In genomic region chr5:179732412-179732917, GRCh38 we compare ENCODE assay signal across 1 cellular context.
A peak's percentile ranks its signal among the peaks of the same experiment; 100 is the strongest.
TF ChIP-seq lines count a peak whose summit lies in the region.

A gene with protein sequence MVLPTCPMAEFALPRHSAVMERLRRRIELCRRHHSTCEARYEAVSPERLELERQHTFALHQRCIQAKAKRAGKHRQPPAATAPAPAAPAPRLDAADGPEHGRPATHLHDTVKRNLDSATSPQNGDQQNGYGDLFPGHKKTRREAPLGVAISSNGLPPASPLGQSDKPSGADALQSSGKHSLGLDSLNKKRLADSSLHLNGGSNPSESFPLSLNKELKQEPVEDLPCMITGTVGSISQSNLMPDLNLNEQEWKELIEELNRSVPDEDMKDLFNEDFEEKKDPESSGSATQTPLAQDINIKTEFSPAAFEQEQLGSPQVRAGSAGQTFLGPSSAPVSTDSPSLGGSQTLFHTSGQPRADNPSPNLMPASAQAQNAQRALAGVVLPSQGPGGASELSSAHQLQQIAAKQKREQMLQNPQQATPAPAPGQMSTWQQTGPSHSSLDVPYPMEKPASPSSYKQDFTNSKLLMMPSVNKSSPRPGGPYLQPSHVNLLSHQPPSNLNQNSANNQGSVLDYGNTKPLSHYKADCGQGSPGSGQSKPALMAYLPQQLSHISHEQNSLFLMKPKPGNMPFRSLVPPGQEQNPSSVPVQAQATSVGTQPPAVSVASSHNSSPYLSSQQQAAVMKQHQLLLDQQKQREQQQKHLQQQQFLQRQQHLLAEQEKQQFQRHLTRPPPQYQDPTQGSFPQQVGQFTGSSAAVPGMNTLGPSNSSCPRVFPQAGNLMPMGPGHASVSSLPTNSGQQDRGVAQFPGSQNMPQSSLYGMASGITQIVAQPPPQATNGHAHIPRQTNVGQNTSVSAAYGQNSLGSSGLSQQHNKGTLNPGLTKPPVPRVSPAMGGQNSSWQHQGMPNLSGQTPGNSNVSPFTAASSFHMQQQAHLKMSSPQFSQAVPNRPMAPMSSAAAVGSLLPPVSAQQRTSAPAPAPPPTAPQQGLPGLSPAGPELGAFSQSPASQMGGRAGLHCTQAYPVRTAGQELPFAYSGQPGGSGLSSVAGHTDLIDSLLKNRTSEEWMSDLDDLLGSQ (plus strand): TSS chr5:179732822. CDS start chr5:179733113, 291 bp downstream.

TF ChIP-seq in K562, 482 proteins besides CTCF, POLR2A, EP300 and RAD21 (continued from another document and continues in another):
- TF ChIP-seq, protein P1, sequence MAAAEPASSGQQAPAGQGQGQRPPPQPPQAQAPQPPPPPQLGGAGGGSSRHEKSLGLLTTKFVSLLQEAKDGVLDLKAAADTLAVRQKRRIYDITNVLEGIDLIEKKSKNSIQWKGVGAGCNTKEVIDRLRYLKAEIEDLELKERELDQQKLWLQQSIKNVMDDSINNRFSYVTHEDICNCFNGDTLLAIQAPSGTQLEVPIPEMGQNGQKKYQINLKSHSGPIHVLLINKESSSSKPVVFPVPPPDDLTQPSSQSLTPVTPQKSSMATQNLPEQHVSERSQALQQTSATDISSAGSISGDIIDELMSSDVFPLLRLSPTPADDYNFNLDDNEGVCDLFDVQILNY (CRISPR knock-in tag; IDR thresholded peaks at IDR 0.05): no peak
- TF ChIP-seq, protein P2, sequence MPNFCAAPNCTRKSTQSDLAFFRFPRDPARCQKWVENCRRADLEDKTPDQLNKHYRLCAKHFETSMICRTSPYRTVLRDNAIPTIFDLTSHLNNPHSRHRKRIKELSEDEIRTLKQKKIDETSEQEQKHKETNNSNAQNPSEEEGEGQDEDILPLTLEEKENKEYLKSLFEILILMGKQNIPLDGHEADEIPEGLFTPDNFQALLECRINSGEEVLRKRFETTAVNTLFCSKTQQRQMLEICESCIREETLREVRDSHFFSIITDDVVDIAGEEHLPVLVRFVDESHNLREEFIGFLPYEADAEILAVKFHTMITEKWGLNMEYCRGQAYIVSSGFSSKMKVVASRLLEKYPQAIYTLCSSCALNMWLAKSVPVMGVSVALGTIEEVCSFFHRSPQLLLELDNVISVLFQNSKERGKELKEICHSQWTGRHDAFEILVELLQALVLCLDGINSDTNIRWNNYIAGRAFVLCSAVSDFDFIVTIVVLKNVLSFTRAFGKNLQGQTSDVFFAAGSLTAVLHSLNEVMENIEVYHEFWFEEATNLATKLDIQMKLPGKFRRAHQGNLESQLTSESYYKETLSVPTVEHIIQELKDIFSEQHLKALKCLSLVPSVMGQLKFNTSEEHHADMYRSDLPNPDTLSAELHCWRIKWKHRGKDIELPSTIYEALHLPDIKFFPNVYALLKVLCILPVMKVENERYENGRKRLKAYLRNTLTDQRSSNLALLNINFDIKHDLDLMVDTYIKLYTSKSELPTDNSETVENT (CRISPR knock-in tag; IDR thresholded peaks at IDR 0.05): no peak
- TF ChIP-seq CREM (IDR thresholded peaks at IDR 0.05; ENCODE audit: low read depth): peak; percentile 88
- TF ChIP-seq NFRKB (IDR thresholded peaks at IDR 0.05; ENCODE audit: low read depth): peak; percentile 36; the same call in 1 of the 2 replicates
- TF ChIP-seq PRPF4 (IDR thresholded peaks at IDR 0.05; ENCODE audit: insufficient read depth, low read depth, low read length, poor library complexity, severe bottlenecking): no peak
- TF ChIP-seq HCFC1 (IDR thresholded peaks at IDR 0.05; ENCODE audit: low read depth, low read length): peak; percentile 34; the same call in 1 of the 2 replicates
- TF ChIP-seq SRSF3 (IDR thresholded peaks at IDR 0.05; ENCODE audit: insufficient read depth, low read length): no peak
- TF ChIP-seq LEF1 (IDR thresholded peaks at IDR 0.05): no peak
- TF ChIP-seq, protein P3, sequence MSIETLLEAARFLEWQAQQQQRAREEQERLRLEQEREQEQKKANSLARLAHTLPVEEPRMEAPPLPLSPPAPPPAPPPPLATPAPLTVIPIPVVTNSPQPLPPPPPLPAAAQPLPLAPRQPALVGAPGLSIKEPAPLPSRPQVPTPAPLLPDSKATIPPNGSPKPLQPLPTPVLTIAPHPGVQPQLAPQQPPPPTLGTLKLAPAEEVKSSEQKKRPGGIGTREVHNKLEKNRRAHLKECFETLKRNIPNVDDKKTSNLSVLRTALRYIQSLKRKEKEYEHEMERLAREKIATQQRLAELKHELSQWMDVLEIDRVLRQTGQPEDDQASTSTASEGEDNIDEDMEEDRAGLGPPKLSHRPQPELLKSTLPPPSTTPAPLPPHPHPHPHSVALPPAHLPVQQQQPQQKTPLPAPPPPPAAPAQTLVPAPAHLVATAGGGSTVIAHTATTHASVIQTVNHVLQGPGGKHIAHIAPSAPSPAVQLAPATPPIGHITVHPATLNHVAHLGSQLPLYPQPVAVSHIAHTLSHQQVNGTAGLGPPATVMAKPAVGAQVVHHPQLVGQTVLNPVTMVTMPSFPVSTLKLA (conservative IDR thresholded peaks at IDR 0.05): peak; percentile 69 to 82
- TF ChIP-seq CXXC5 (CRISPR knock-in tag; IDR thresholded peaks at IDR 0.05): peak; percentile 98
- TF ChIP-seq COPS2 (conservative IDR thresholded peaks at IDR 0.05): no peak
- peak; percentile 87 for TF ChIP-seq FOS (IDR thresholded peaks at IDR 0.05; ENCODE audit: extremely low read depth, insufficient read length)
- peak; percentile 78 to 96 (median 91) for TF ChIP-seq YY1 (IDR thresholded peaks at IDR 0.05; ENCODE audit: borderline replicate concordance in 1 of 3, control insufficient read depth in 1 of 3, extremely low read depth in 1 of 3, insufficient read depth in 3 of 3, insufficient read length in 1 of 3, insufficient replicate concordance in 2 of 3, low read depth in 1 of 3, low read length in 2 of 3)
- TF ChIP-seq NR1H2 (CRISPR knock-in tag; IDR thresholded peaks at IDR 0.05): no peak
- TF ChIP-seq ZFP1 (CRISPR knock-in tag; IDR thresholded peaks at IDR 0.05): no peak
- no peak for TF ChIP-seq HDAC3 (IDR thresholded peaks at IDR 0.05; ENCODE audit: borderline replicate concordance, partially characterized antibody)
- TF ChIP-seq KDM5B (IDR thresholded peaks at IDR 0.05; ENCODE audit: insufficient replicate concordance, low read depth, low read length): peak; percentile 36
- TF ChIP-seq FOSL1 (tag; conservative IDR thresholded peaks at IDR 0.05): no peak
- TF ChIP-seq, protein P4, sequence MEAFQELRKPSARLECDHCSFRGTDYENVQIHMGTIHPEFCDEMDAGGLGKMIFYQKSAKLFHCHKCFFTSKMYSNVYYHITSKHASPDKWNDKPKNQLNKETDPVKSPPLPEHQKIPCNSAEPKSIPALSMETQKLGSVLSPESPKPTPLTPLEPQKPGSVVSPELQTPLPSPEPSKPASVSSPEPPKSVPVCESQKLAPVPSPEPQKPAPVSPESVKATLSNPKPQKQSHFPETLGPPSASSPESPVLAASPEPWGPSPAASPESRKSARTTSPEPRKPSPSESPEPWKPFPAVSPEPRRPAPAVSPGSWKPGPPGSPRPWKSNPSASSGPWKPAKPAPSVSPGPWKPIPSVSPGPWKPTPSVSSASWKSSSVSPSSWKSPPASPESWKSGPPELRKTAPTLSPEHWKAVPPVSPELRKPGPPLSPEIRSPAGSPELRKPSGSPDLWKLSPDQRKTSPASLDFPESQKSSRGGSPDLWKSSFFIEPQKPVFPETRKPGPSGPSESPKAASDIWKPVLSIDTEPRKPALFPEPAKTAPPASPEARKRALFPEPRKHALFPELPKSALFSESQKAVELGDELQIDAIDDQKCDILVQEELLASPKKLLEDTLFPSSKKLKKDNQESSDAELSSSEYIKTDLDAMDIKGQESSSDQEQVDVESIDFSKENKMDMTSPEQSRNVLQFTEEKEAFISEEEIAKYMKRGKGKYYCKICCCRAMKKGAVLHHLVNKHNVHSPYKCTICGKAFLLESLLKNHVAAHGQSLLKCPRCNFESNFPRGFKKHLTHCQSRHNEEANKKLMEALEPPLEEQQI (IDR thresholded peaks at IDR 0.05): no peak
- TF ChIP-seq ZNF311 (CRISPR knock-in tag; IDR thresholded peaks at IDR 0.05): no peak
- TF ChIP-seq ZNF436 (CRISPR knock-in tag; IDR thresholded peaks at IDR 0.05): no peak
- TF ChIP-seq SNRNP70 (optimal IDR thresholded peaks at IDR 0.05; ENCODE audit: low read depth, low read length): no peak
- TF ChIP-seq CHD2 (IDR thresholded peaks at IDR 0.05; ENCODE audit: low read depth, low read length): peak; percentile 72
- no peak for TF ChIP-seq ZBED1 (IDR thresholded peaks at IDR 0.05)
- TF ChIP-seq HMGN3 (IDR thresholded peaks at IDR 0.05; ENCODE audit: borderline replicate concordance, extremely low read depth, insufficient read length, low read depth, low read length): peak; percentile 87
- no peak for TF ChIP-seq CBFA2T3 (IDR thresholded peaks at IDR 0.05)
- TF ChIP-seq NFXL1 (CRISPR knock-in tag; IDR thresholded peaks at IDR 0.05): no peak
- no peak for TF ChIP-seq SIRT6 (IDR thresholded peaks at IDR 0.05; ENCODE audit: low read depth, low read length)
- TF ChIP-seq KLF1 (tag; IDR thresholded peaks at IDR 0.05): no peak
- TF ChIP-seq DIDO1 (tag; IDR thresholded peaks at IDR 0.05; ENCODE audit: low read depth): no peak
- TF ChIP-seq POLR2AphosphoS2 (IDR thresholded peaks at IDR 0.05; ENCODE audit: low read length): peak; percentile 57; the same call in 1 of the 2 replicates
- no peak for TF ChIP-seq CC2D1A (IDR thresholded peaks at IDR 0.05)
- TF ChIP-seq ZNF232 (CRISPR knock-in tag; IDR thresholded peaks at IDR 0.05): no peak
- no peak for TF ChIP-seq KAT8 (IDR thresholded peaks at IDR 0.05; ENCODE audit: low read depth)
- no peak for TF ChIP-seq HEY1 (CRISPR knock-in tag; IDR thresholded peaks at IDR 0.05; ENCODE audit: borderline replicate concordance)
- no peak for TF ChIP-seq MCM3 (IDR thresholded peaks at IDR 0.05)
- TF ChIP-seq, protein P5, sequence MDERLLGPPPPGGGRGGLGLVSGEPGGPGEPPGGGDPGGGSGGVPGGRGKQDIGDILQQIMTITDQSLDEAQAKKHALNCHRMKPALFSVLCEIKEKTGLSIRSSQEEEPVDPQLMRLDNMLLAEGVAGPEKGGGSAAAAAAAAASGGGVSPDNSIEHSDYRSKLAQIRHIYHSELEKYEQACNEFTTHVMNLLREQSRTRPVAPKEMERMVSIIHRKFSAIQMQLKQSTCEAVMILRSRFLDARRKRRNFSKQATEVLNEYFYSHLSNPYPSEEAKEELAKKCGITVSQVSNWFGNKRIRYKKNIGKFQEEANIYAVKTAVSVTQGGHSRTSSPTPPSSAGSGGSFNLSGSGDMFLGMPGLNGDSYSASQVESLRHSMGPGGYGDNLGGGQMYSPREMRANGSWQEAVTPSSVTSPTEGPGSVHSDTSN (CRISPR knock-in tag; IDR thresholded peaks at IDR 0.05; ENCODE audit: low read depth): peak; percentile 80
- TF ChIP-seq, protein P5 (tag; conservative IDR thresholded peaks at IDR 0.05; ENCODE audit: low read depth): peak; percentile 99
- no peak for TF ChIP-seq ZNF124 (CRISPR knock-in tag; IDR thresholded peaks at IDR 0.05)
- no peak for TF ChIP-seq ZNF143 (CRISPR knock-in tag; IDR thresholded peaks at IDR 0.05)
- no peak for TF ChIP-seq BMI1 (IDR thresholded peaks at IDR 0.05; ENCODE audit: low read length)
- no peak for TF ChIP-seq MTA1 (IDR thresholded peaks at IDR 0.05; ENCODE audit: borderline replicate concordance)
- peak; percentile 88 for TF ChIP-seq POLR2AphosphoS5 (IDR thresholded peaks at IDR 0.05; ENCODE audit: control insufficient read depth, insufficient read depth, low read depth, low read length)
- no peak for TF ChIP-seq SMARCA4 (IDR thresholded peaks at IDR 0.05)
- TF ChIP-seq TCF7L2 (IDR thresholded peaks at IDR 0.05; ENCODE audit: low read depth, low read length): 0 out of 2 replicates have a peak, but pooled peaks have one; percentile 26
- peak; percentile 46; the same call in 1 of the 2 replicates for TF ChIP-seq ETV1 (tag; conservative IDR thresholded peaks at IDR 0.05; ENCODE audit: low read depth)
- TF ChIP-seq JUND (IDR thresholded peaks at IDR 0.05; ENCODE audit: borderline replicate concordance, low read depth, low read length): peak; percentile 39; the same call in 1 of the 2 replicates
- no peak for TF ChIP-seq JUND (tag; IDR thresholded peaks at IDR 0.05; ENCODE audit: borderline replicate concordance, low read depth, low read length)
- 0 out of 2 replicates have a peak, but pooled peaks have one; percentile 0 for TF ChIP-seq ZNF384 (IDR thresholded peaks at IDR 0.05; ENCODE audit: low read depth, low read length)
- no peak for TF ChIP-seq MTF1 (CRISPR knock-in tag; IDR thresholded peaks at IDR 0.05; ENCODE audit: borderline replicate concordance)
- TF ChIP-seq SOX6 (IDR thresholded peaks at IDR 0.05): peak; percentile 44; the same call in 1 of the 2 replicates
- peak; percentile 24; the same call in 1 of the 2 replicates for TF ChIP-seq BHLHE40 (IDR thresholded peaks at IDR 0.05; ENCODE audit: low read length)
- TF ChIP-seq, protein P6, sequence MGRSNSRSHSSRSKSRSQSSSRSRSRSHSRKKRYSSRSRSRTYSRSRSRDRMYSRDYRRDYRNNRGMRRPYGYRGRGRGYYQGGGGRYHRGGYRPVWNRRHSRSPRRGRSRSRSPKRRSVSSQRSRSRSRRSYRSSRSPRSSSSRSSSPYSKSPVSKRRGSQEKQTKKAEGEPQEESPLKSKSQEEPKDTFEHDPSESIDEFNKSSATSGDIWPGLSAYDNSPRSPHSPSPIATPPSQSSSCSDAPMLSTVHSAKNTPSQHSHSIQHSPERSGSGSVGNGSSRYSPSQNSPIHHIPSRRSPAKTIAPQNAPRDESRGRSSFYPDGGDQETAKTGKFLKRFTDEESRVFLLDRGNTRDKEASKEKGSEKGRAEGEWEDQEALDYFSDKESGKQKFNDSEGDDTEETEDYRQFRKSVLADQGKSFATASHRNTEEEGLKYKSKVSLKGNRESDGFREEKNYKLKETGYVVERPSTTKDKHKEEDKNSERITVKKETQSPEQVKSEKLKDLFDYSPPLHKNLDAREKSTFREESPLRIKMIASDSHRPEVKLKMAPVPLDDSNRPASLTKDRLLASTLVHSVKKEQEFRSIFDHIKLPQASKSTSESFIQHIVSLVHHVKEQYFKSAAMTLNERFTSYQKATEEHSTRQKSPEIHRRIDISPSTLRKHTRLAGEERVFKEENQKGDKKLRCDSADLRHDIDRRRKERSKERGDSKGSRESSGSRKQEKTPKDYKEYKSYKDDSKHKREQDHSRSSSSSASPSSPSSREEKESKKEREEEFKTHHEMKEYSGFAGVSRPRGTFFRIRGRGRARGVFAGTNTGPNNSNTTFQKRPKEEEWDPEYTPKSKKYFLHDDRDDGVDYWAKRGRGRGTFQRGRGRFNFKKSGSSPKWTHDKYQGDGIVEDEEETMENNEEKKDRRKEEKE (IDR thresholded peaks at IDR 0.05; ENCODE audit: borderline replicate concordance in 1 of 2, control insufficient read depth in 1 of 2, low read depth in 2 of 2, low read length in 1 of 2): no peak
- TF ChIP-seq PHF20 (IDR thresholded peaks at IDR 0.05; ENCODE audit: partially characterized antibody): no peak
- TF ChIP-seq ZNF583 (CRISPR knock-in tag; IDR thresholded peaks at IDR 0.05): no peak
